In the genomic region with DNA sequence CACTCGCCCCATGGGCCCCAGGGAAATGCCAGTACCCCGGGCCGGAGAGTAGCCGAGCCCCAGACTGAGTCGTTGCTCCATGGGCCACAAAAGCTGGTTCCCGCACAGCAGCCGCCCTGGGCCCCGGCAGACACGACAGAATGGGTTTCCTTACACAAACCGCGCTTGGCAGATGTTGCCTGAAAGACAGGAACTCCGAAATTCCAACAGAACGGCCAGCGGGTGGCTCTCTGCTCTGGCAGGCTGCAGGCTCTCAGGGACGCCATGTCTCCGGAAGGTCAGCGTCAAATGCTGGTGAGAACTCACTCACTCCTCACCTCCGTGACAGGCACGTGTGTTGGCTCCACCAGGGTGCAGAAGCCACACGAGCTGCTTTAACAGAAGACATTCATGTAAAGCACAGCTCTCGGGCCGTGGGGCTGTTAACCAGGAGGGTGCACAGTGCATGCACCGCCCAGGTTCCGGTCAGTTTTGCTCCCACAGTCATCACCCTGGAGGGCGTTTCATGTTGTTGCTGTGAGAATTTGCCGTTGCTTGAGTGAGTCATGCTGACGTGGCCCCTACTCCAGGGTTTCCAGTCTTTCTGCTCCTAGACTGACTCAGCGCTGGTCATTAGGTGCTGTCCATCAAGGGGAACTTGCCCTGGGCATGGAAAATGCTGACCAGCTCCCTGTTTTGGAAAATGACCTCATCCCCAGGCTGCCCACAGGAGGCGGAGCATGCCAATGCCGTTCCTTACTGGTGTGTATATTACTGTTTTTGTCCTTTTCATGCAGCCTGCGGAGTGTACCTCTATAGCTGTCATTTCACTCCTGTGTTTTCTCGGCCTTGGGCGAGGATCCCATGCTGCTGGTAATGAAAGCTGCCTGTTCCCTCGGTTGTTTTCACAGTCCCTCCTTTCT, we compare ENCODE assay signal across 1 cellular context.
TF ChIP-seq lines count a peak whose summit lies in the region.

No MANE protein-coding gene starts in this region.

TF ChIP-seq in K562, 482 proteins besides CTCF, POLR2A, EP300 and RAD21 (continued from another document and continues in another):
- TF ChIP-seq TAF7 (tag; IDR thresholded peaks at IDR 0.05) (peak; percentile 66), ZNF764 (CRISPR knock-in tag; IDR thresholded peaks at IDR 0.05; ENCODE audit: low read depth) (no peak), ZFP36 (IDR thresholded peaks at IDR 0.05; ENCODE audit: low read depth, low read length, partially characterized antibody) (no peak), FOXP1 (CRISPR knock-in tag; IDR thresholded peaks at IDR 0.05) (0 out of 2 replicates have a peak, but pooled peaks have one; percentile 67), TEAD4 (IDR thresholded peaks at IDR 0.05; ENCODE audit: low read length) (peak; percentile 52; the same call in 1 of the 2 replicates), TEAD4 (CRISPR knock-in tag; IDR thresholded peaks at IDR 0.05; ENCODE audit: borderline replicate concordance) (0 out of 2 replicates have a peak, but pooled peaks have one; percentile 68), EP400 (IDR thresholded peaks at IDR 0.05) (peak; percentile 90), SPI1 (IDR thresholded peaks at IDR 0.05; ENCODE audit: borderline replicate concordance, low read depth, low read length) (no peak), EHMT2 (IDR thresholded peaks at IDR 0.05) (no peak; the same call in 1 of the 2 replicates), HCFC1 (IDR thresholded peaks at IDR 0.05; ENCODE audit: low read depth, low read length) (0 out of 2 replicates have a peak, but pooled peaks have one; percentile 22), NFYB (IDR thresholded peaks at IDR 0.05; ENCODE audit: extremely low read depth, insufficient read length) (no peak), SUPT5H (IDR thresholded peaks at IDR 0.05) (peak; percentile 77), MXD1 (CRISPR knock-in tag; IDR thresholded peaks at IDR 0.05; ENCODE audit: borderline replicate concordance, poor library complexity, severe bottlenecking) (no peak), XRCC4 (IDR thresholded peaks at IDR 0.05; ENCODE audit: extremely low read depth, insufficient read depth, insufficient read length) (no peak), SRSF7 (optimal IDR thresholded peaks at IDR 0.05; ENCODE audit: low read depth, low read length) (no peak), MAFF (IDR thresholded peaks at IDR 0.05; ENCODE audit: low read length) (peak; percentile 71), GABPA (tag; conservative IDR thresholded peaks at IDR 0.05; ENCODE audit: low read depth) (peak; percentile 72), VEZF1 (CRISPR knock-in tag; IDR thresholded peaks at IDR 0.05) (peak; percentile 35; the same call in 1 of the 2 replicates), FOXJ3 (CRISPR knock-in tag; IDR thresholded peaks at IDR 0.05) (no peak), ZSCAN32 (CRISPR knock-in tag; IDR thresholded peaks at IDR 0.05) (no peak), HNRNPLL (IDR thresholded peaks at IDR 0.05; ENCODE audit: low read depth, low read length, poor library complexity, severe bottlenecking) (peak; percentile 29), ELF2 (CRISPR knock-in tag; IDR thresholded peaks at IDR 0.05) (no peak), JUND (IDR thresholded peaks at IDR 0.05; ENCODE audit: borderline replicate concordance, low read depth, low read length) (peak; percentile 100), JUND (tag; IDR thresholded peaks at IDR 0.05; ENCODE audit: borderline replicate concordance, low read depth, low read length) (peak; percentile 100), SREBF2 (CRISPR knock-in tag; IDR thresholded peaks at IDR 0.05) (no peak), PHF20 (IDR thresholded peaks at IDR 0.05; ENCODE audit: partially characterized antibody) (no peak), BHLHE40 (IDR thresholded peaks at IDR 0.05; ENCODE audit: low read length) (peak; percentile 81), FOXK2 (conservative IDR thresholded peaks at IDR 0.05 in 1 of 2, IDR thresholded peaks at IDR 0.05 in 1 of 2; ENCODE audit: low read depth in 2 of 2) (peak; percentile 89 to 90; a peak in 3 of 4 replicates), POLR2H (tag; IDR thresholded peaks at IDR 0.05; ENCODE audit: low read depth) (peak; percentile 69; the same call in 1 of the 2 replicates), PRDM10 (IDR thresholded peaks at IDR 0.05; ENCODE audit: partially characterized antibody) (peak; percentile 21)
- TF ChIP-seq, protein P1, sequence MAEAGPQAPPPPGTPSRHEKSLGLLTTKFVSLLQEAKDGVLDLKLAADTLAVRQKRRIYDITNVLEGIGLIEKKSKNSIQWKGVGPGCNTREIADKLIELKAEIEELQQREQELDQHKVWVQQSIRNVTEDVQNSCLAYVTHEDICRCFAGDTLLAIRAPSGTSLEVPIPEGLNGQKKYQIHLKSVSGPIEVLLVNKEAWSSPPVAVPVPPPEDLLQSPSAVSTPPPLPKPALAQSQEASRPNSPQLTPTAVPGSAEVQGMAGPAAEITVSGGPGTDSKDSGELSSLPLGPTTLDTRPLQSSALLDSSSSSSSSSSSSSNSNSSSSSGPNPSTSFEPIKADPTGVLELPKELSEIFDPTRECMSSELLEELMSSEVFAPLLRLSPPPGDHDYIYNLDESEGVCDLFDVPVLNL (CRISPR knock-in tag; IDR thresholded peaks at IDR 0.05; ENCODE audit: low read depth), result no peak
- TF ChIP-seq, protein P2, sequence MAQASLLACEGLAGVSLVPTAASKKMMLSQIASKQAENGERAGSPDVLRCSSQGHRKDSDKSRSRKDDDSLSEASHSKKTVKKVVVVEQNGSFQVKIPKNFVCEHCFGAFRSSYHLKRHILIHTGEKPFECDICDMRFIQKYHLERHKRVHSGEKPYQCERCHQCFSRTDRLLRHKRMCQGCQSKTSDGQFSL (CRISPR knock-in tag; IDR thresholded peaks at IDR 0.05), result no peak
- TF ChIP-seq, protein P2 (tag; IDR thresholded peaks at IDR 0.05), result no peak
- TF ChIP-seq, protein P3, sequence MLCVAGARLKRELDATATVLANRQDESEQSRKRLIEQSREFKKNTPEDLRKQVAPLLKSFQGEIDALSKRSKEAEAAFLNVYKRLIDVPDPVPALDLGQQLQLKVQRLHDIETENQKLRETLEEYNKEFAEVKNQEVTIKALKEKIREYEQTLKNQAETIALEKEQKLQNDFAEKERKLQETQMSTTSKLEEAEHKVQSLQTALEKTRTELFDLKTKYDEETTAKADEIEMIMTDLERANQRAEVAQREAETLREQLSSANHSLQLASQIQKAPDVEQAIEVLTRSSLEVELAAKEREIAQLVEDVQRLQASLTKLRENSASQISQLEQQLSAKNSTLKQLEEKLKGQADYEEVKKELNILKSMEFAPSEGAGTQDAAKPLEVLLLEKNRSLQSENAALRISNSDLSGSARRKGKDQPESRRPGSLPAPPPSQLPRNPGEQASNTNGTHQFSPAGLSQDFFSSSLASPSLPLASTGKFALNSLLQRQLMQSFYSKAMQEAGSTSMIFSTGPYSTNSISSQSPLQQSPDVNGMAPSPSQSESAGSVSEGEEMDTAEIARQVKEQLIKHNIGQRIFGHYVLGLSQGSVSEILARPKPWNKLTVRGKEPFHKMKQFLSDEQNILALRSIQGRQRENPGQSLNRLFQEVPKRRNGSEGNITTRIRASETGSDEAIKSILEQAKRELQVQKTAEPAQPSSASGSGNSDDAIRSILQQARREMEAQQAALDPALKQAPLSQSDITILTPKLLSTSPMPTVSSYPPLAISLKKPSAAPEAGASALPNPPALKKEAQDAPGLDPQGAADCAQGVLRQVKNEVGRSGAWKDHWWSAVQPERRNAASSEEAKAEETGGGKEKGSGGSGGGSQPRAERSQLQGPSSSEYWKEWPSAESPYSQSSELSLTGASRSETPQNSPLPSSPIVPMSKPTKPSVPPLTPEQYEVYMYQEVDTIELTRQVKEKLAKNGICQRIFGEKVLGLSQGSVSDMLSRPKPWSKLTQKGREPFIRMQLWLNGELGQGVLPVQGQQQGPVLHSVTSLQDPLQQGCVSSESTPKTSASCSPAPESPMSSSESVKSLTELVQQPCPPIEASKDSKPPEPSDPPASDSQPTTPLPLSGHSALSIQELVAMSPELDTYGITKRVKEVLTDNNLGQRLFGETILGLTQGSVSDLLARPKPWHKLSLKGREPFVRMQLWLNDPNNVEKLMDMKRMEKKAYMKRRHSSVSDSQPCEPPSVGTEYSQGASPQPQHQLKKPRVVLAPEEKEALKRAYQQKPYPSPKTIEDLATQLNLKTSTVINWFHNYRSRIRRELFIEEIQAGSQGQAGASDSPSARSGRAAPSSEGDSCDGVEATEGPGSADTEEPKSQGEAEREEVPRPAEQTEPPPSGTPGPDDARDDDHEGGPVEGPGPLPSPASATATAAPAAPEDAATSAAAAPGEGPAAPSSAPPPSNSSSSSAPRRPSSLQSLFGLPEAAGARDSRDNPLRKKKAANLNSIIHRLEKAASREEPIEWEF (CRISPR knock-in tag; IDR thresholded peaks at IDR 0.05), result no peak
- TF ChIP-seq, protein P4, sequence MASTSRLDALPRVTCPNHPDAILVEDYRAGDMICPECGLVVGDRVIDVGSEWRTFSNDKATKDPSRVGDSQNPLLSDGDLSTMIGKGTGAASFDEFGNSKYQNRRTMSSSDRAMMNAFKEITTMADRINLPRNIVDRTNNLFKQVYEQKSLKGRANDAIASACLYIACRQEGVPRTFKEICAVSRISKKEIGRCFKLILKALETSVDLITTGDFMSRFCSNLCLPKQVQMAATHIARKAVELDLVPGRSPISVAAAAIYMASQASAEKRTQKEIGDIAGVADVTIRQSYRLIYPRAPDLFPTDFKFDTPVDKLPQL (IDR thresholded peaks at IDR 0.05; ENCODE audit: extremely low read depth, insufficient read length), result no peak
- TF ChIP-seq, protein P5, sequence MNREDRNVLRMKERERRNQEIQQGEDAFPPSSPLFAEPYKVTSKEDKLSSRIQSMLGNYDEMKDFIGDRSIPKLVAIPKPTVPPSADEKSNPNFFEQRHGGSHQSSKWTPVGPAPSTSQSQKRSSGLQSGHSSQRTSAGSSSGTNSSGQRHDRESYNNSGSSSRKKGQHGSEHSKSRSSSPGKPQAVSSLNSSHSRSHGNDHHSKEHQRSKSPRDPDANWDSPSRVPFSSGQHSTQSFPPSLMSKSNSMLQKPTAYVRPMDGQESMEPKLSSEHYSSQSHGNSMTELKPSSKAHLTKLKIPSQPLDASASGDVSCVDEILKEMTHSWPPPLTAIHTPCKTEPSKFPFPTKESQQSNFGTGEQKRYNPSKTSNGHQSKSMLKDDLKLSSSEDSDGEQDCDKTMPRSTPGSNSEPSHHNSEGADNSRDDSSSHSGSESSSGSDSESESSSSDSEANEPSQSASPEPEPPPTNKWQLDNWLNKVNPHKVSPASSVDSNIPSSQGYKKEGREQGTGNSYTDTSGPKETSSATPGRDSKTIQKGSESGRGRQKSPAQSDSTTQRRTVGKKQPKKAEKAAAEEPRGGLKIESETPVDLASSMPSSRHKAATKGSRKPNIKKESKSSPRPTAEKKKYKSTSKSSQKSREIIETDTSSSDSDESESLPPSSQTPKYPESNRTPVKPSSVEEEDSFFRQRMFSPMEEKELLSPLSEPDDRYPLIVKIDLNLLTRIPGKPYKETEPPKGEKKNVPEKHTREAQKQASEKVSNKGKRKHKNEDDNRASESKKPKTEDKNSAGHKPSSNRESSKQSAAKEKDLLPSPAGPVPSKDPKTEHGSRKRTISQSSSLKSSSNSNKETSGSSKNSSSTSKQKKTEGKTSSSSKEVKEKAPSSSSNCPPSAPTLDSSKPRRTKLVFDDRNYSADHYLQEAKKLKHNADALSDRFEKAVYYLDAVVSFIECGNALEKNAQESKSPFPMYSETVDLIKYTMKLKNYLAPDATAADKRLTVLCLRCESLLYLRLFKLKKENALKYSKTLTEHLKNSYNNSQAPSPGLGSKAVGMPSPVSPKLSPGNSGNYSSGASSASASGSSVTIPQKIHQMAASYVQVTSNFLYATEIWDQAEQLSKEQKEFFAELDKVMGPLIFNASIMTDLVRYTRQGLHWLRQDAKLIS (CRISPR knock-in tag; IDR thresholded peaks at IDR 0.05), result peak; percentile 74; the same call in 1 of the 2 replicates
